Comparison of ENCODE assay signal across 35 cellular contexts in the genomic region with DNA sequence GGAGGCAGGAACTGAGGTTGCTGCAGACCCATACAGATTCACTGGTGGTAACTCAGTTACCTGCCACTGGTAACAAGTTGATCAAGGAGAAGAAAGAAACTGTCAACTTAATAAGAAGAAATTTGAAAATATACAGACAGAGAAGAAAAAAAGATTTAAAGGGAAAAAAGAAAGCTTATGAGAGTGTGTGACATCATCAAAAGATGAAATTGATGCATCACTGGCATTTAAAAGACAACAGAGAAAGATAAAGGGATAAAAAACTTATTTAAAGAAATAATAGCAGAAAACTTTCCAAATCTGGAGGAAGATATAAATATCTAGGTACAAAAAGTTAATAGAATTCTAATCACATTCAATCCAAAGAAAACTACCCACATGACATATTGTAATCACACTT.
DNase-seq lines count a peak whose midpoint lies in the region; ATAC-seq, FAIRE-seq and TF ChIP-seq lines count a peak whose summit lies in the region.
"Had no signal": no experiment of that assay in that cellular context is flagged by ENCODE, and none has a peak within 500 bp of the region (broad histone marks: within the 10 kb centered on the region; RNA-seq: fewer than 3 reads in every experiment).

No MANE protein-coding gene starts in this region.

- BruUV-seq in HepG2 (replicated peaks; lab: Mats Ljungman, UMichigan) = no TSS peak

- no peak for FAIRE-seq in HepG2 (lab: Jason Lieb, UNC)
- FAIRE-seq: A204.1, A549, D721Med had no signal

- H3K4me3 Mint-ChIP-seq in nephron = no peak overlapping the region
- H3K4me3 Mint-ChIP-seq: B cell; CD14-positive monocyte; CD4-positive, alpha-beta memory T cell; CD4-positive, alpha-beta T cell; CD4-positive, CD25-positive, alpha-beta regulatory T cell; CD8-positive, alpha-beta memory T cell; CD8-positive, alpha-beta T cell had no signal

- no peak overlapping the region for H3K4me2 ChIP-seq in HepG2 (ENCODE audit: low read depth, low read length)
- H3K4me2 ChIP-seq in neural cell (ENCODE audit: low read length) = no peak overlapping the region
- H3K4me2 ChIP-seq: A549; BLaER1; BLaER1 treated with 17β-estradiol and CSF1 and Interleukin-3, amounts not matched to agents 10 nM and 100 nM had no signal

- no peak overlapping the region for H3K4me3 ChIP-seq in HepG2 (replicated peaks in 1 of 3; ENCODE audit: insufficient read depth in 1 of 3, low read depth in 2 of 3, low read length in 3 of 3)
- no peak overlapping the region for H3K4me3 ChIP-seq in right lobe of liver
- H3K4me3 ChIP-seq in neural cell (ENCODE audit: low read length) = no peak overlapping the region
- H3K4me3 ChIP-seq in ascending aorta = no peak overlapping the region
- H3K4me3 ChIP-seq: A549; BLaER1; BLaER1 treated with 17β-estradiol and CSF1 and Interleukin-3, amounts not matched to agents 10 nM and 100 nM had no signal

- H3K9me2 ChIP-seq in neural cell (ENCODE audit: insufficient read depth, low read length) = no peaks in the 10 kb centered on the region

- no peak for TF ChIP-seq POLR2A in HepG2 (IDR thresholded peaks at IDR 0.05; ENCODE audit: insufficient read depth in 1 of 2, low read depth in 2 of 2, low read length in 2 of 2)
- TF ChIP-seq POLR2A in right lobe of liver (IDR thresholded peaks at IDR 0.05) = no peak

- no peak overlapping the region for H3K9ac ChIP-seq in HepG2 (ENCODE audit: insufficient read depth, low read depth, low read length)
- H3K9ac ChIP-seq in neural cell (ENCODE audit: low read length) = no peak overlapping the region
- H3K9ac ChIP-seq: BLaER1; BLaER1 treated with 17β-estradiol and CSF1 and Interleukin-3, amounts not matched to agents 10 nM and 100 nM had no signal

- peaks cover 3% of the 10 kb centered on the region for H3K9me3 Mint-ChIP-seq in nephron

- H3K79me2 ChIP-seq in HepG2 (ENCODE audit: insufficient read depth, low read length) (no peaks in the 10 kb centered on the region), neural cell (replicated peaks; ENCODE audit: insufficient read depth, low read length) (no peaks in the 10 kb centered on the region)

- intact Hi-C loops in HepG2 (cut with micrococcal nuclease; ENCODE audit: unreplicated experiment) = loop anchor here (10.0 kb wide), 1 partner anchor 122 kb away; no protein-coding TSS in a partner anchor
- intact Hi-C loops in right lobe of liver (cut with DNase I) = no loop called here
- intact Hi-C loops in ascending aorta (cut with DNase I) = no loop called here

- no peak for TF ChIP-seq EP300 in HepG2 (IDR thresholded peaks at IDR 0.05; ENCODE audit: low read depth in 2 of 2, low read length in 2 of 2)
- no peak for TF ChIP-seq EP300 in HepG2 (CRISPR knock-in tag; IDR thresholded peaks at IDR 0.05; ENCODE audit: borderline replicate concordance)
- no peak for TF ChIP-seq EP300 in neural cell (conservative IDR thresholded peaks at IDR 0.05; ENCODE audit: poor library complexity, severe bottlenecking)

- DNase-seq in HepG2 (ENCODE audit: low spot score) = no peak
- DNase-seq in right lobe of liver = no peak
- DNase-seq in activated CD4-positive, alpha-beta T cell treated with anti-CD3 and anti-CD28 coated beads, Interleukin-2, amount 50 U/mL, for 1 hour = no peak
- no peak for DNase-seq in ascending aorta (ENCODE audit: low spot score in 2 of 2)
- DNase-seq: 8988T; ACHN; AML-193; BE2C; C1 segment of cervical spinal cord; Caco-2; Calu3; CD4-positive, alpha-beta memory T cell; CD4-positive, alpha-beta T cell; CD4-positive, CD25-positive, alpha-beta regulatory T cell; CD8-positive, alpha-beta memory T cell; CD8-positive, alpha-beta T cell; COR-L47; DMS 273 treated with DMSO at 0.1 percent for 48 hours; DMS153; DMS53; DMS79; DMS79 treated with DMSO at 0.1 percent for 48 hours; DND-41; EL had no signal

- in situ Hi-C loops in HepG2 (cut with HindIII; ENCODE audit: extremely low pct_ligation_motif_present, low pct_unique_long_range_greater_than_20kb) = no loop called here

- POLR2A ChIA-PET in HepG2 (lab: Yijun Ruan, JAX) = no interaction called here

- H4K20me1 ChIP-seq in HepG2 (ENCODE audit: insufficient read depth, low read length) (no peaks in the 10 kb centered on the region), neural cell (ENCODE audit: insufficient read depth) (no peaks in the 10 kb centered on the region)
- H4K20me1 ChIP-seq: BLaER1; BLaER1 treated with 17β-estradiol and CSF1 and Interleukin-3, amounts not matched to agents 10 nM and 100 nM had no signal

- CTCF ChIA-PET in HepG2 (lab: Yijun Ruan, JAX; ENCODE audit: low intra/inter-chr PET ratio, low total read pairs) = no interaction called here

- H3K9me3 ChIP-seq in HepG2 (ENCODE audit: low read length) = peaks cover 72% of the 10 kb centered on the region
- H3K9me3 ChIP-seq in right lobe of liver = no peaks in the 10 kb centered on the region
- H3K9me3 ChIP-seq in neural cell (ENCODE audit: low read length) = no peaks in the 10 kb centered on the region
- peaks cover 0 to 2% of the 10 kb centered on the region in 2 donors for H3K9me3 ChIP-seq in ascending aorta
- H3K9me3 ChIP-seq: BE2C, BLaER1, Caco-2 had no signal

- H3F3A ChIP-seq in neural cell (ENCODE audit: insufficient read depth, low read length, poor library complexity, severe bottlenecking) = no peaks in the 10 kb centered on the region

- ATAC-seq in HepG2 (no peak), right lobe of liver (no peak)
- ATAC-seq: A549; CD8-positive, alpha-beta T cell had no signal

- no peaks in the 10 kb centered on the region for H3K36me3 ChIP-seq in HepG2 (replicated peaks in 1 of 2; ENCODE audit: control insufficient read depth in 1 of 2, insufficient read depth in 2 of 2, low read length in 2 of 2)
- H3K36me3 ChIP-seq in right lobe of liver = no peaks in the 10 kb centered on the region
- H3K36me3 ChIP-seq in neural cell (ENCODE audit: insufficient read depth, low read length) = no peaks in the 10 kb centered on the region
- no peaks in the 10 kb centered on the region for H3K36me3 ChIP-seq in ascending aorta
- H3K36me3 ChIP-seq: BE2C; BLaER1; BLaER1 treated with 17β-estradiol and CSF1 and Interleukin-3, amounts not matched to agents 10 nM and 100 nM had no signal

- no peaks in the 10 kb centered on the region for H3K36me3 Mint-ChIP-seq in nephron (ENCODE audit: low read depth)
- H3K36me3 Mint-ChIP-seq: CD14-positive monocyte; CD4-positive, alpha-beta memory T cell; CD4-positive, CD25-positive, alpha-beta regulatory T cell; CD8-positive, alpha-beta memory T cell; CD8-positive, alpha-beta T cell had no signal

- peak overlapping the region; percentile 72 to 82 (median 78) for H3K27ac Mint-ChIP-seq in nephron
- H3K27ac Mint-ChIP-seq: B cell; CD14-positive monocyte; CD4-positive, alpha-beta memory T cell; CD4-positive, alpha-beta T cell; CD8-positive, alpha-beta memory T cell; CD8-positive, alpha-beta T cell had no signal

- TF ChIP-seq RAD21 in HepG2 (CRISPR knock-in tag; IDR thresholded peaks at IDR 0.05) (no peak), neural cell (conservative IDR thresholded peaks at IDR 0.05) (no peak)

- TF ChIP-seq CTCF in HepG2 (CRISPR knock-in tag; IDR thresholded peaks at IDR 0.05) (no peak), right lobe of liver (IDR thresholded peaks at IDR 0.05) (no peak), nephron (IDR thresholded peaks at IDR 0.05; ENCODE audit: unreplicated experiment in 3 of 3) (no peak), neural cell (IDR thresholded peaks at IDR 0.05; ENCODE audit: poor library complexity, severe bottlenecking) (no peak), ascending aorta (IDR thresholded peaks at IDR 0.05) (no peak)

- H3K4me1 Mint-ChIP-seq in nephron = no peaks in the 10 kb centered on the region
- H3K4me1 Mint-ChIP-seq: B cell; CD14-positive monocyte; CD4-positive, alpha-beta memory T cell; CD4-positive, CD25-positive, alpha-beta regulatory T cell; CD8-positive, alpha-beta memory T cell had no signal

- H2AFZ ChIP-seq in HepG2 (ENCODE audit: low read length) = no peak overlapping the region
- H2AFZ ChIP-seq in neural cell (ENCODE audit: low read depth, low read length) = no peak overlapping the region

- H3K4me1 ChIP-seq in HepG2 (ENCODE audit: insufficient read depth, low read length) (no peaks in the 10 kb centered on the region), right lobe of liver (no peaks in the 10 kb centered on the region), ascending aorta (no peaks in the 10 kb centered on the region)
- H3K4me1 ChIP-seq: A549; BLaER1; BLaER1 treated with 17β-estradiol and CSF1 and Interleukin-3, amounts not matched to agents 10 nM and 100 nM; Caco-2 had no signal

- H3K27ac ChIP-seq in HepG2 (ENCODE audit: extremely low read length, insufficient read depth, low read length) = no peak overlapping the region
- H3K27ac ChIP-seq in right lobe of liver = no peak overlapping the region
- H3K27ac ChIP-seq in neural cell (ENCODE audit: low read length) = peak overlapping the region; percentile 22
- H3K27ac ChIP-seq in ascending aorta = no peak overlapping the region
- H3K27ac ChIP-seq: 22Rv1; A549; BLaER1; BLaER1 treated with 17β-estradiol and CSF1 and Interleukin-3, amounts not matched to agents 10 nM and 100 nM; C4-2B had no signal

- H3K27me3 ChIP-seq in HepG2 (ENCODE audit: control insufficient read depth in 1 of 2, insufficient read depth in 2 of 2, low read length in 2 of 2) = no peaks in the 10 kb centered on the region
- H3K27me3 ChIP-seq in right lobe of liver = no peaks in the 10 kb centered on the region
- H3K27me3 ChIP-seq in neural cell (ENCODE audit: insufficient read depth, low read depth, low read length) = no peaks in the 10 kb centered on the region
- H3K27me3 ChIP-seq in ascending aorta = no peaks in the 10 kb centered on the region
- H3K27me3 ChIP-seq: BE2C; BLaER1; BLaER1 treated with 17β-estradiol and CSF1 and Interleukin-3, amounts not matched to agents 10 nM and 100 nM had no signal

- no peaks in the 10 kb centered on the region for H3K27me3 Mint-ChIP-seq in nephron (ENCODE audit: low read depth)
- H3K27me3 Mint-ChIP-seq: B cell; CD4-positive, alpha-beta memory T cell; CD4-positive, alpha-beta T cell; CD4-positive, CD25-positive, alpha-beta regulatory T cell; CD8-positive, alpha-beta memory T cell had no signal

TF ChIP-seq in HepG2, 621 proteins besides CTCF, POLR2A, EP300 and RAD21:
- peak; percentile 51 for TF ChIP-seq CREB1 (IDR thresholded peaks at IDR 0.05)
- no peak for TF ChIP-seq CREB1 (CRISPR knock-in tag; IDR thresholded peaks at IDR 0.05)
- no peak for TF ChIP-seq MED13 (CRISPR knock-in tag; IDR thresholded peaks at IDR 0.05)
- TF ChIP-seq ATF7 (IDR thresholded peaks at IDR 0.05) = peak; percentile 55
- no peak for TF ChIP-seq ATF7 (CRISPR knock-in tag; IDR thresholded peaks at IDR 0.05)
- TF ChIP-seq NCOA1 (CRISPR knock-in tag; IDR thresholded peaks at IDR 0.05) = no peak
- TF ChIP-seq MBNL3 (CRISPR knock-in tag; conservative IDR thresholded peaks at IDR 0.05) = no peak
